In the genomic region with DNA sequence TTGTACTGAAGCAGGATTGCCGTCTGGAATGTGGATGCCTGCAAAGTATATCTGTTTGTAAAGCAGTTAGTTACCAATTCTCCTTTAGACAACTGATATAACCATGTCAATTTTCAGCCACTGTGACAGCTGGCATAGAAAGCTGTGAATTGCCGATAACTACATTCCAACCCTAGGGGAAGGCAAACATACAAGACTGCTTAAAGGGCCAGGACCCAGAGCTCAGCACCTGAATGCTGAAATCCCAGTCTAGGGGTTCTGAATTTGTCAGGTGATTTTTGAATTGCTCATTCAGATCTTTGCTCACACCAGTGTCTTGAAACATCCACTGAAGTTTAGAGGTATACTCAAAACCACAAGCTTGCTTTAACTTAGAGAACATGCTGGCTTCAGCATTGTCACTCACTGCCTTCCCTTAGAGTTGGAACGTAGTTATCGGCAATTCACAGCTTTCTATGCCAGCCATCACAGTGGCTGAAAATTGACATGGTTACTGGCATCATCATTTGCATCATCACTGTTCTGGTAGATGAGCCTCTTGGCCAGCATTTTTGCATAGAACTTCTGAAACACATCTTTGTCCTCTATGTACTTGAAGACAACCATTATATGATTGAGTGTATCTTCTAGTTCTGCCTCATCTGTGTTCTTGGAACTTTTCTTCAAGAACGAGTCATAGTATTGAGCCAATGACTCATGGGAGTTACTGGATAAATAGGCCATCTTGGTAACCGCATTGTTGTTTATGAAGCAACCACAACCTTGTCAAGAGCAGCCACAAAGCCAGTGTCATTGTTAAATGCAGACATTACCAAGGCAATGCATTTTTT, we compare ENCODE assay signal across 9 cellular contexts.
DNase-seq lines count a peak whose midpoint lies in the region; ATAC-seq and TF ChIP-seq lines count a peak whose summit lies in the region.
"Had no signal": no experiment of that assay in that cellular context is flagged by ENCODE, and none has a peak within 500 bp of the region (broad histone marks: within the 10 kb centered on the region; RNA-seq: fewer than 3 reads in every experiment).

No MANE protein-coding gene starts in this region.

- H3K27ac ChIP-seq in heart left ventricle, result peak overlapping the region in 3 of 12 donors; percentile 5 to 51 (median 22)
- no peak overlapping the region for H3K27ac ChIP-seq in right atrium auricular region
- H3K27ac ChIP-seq: skin epidermis had no signal

- ATAC-seq in heart left ventricle (peak; percentile 51 to 79 (median 66)), HG03354 (IDR thresholded peaks at IDR 0.05; ENCODE audit: poor library complexity, severe bottlenecking, unreplicated experiment) (peak; percentile 88), HG03108 (IDR thresholded peaks at IDR 0.05; ENCODE audit: unreplicated experiment) (no peak)
- ATAC-seq in stimulated activated naive CD8-positive, alpha-beta T cell treated with anti-CD3 and anti-CD28 coated beads, Interleukin-15, Interleukin-2, amounts not matched to agents 100 U/mL and 50 U/mL, for 24 hours, result peak; percentile 86

- H3K27me3 ChIP-seq in heart left ventricle (no peaks in the 10 kb centered on the region), right atrium auricular region (no peaks in the 10 kb centered on the region)

- DNase-seq in heart left ventricle (no peak), right atrium auricular region (ENCODE audit: low spot score) (no peak), astrocyte of the hippocampus (ENCODE audit: low read depth, low spot score) (peak; percentile 84), iPS-NIHi7 (ENCODE audit: extremely low spot score) (no peak), DMS114 treated with DMSO at 0.1 percent for 48 hours (lab: John Stamatoyannopoulos, UW; ENCODE audit: unreplicated experiment) (no peak)
- DNase-seq in stimulated activated naive CD8-positive, alpha-beta T cell treated with anti-CD3 and anti-CD28 coated beads, Interleukin-15, Interleukin-2, amounts not matched to agents 100 U/mL and 50 U/mL, for 24 hours, result no peak

- intact Hi-C loops in heart left ventricle (cut with DNase I), result no loop called here

- H3K4me1 ChIP-seq in heart left ventricle (no peaks in the 10 kb centered on the region), right atrium auricular region (peaks cover 0 to 5% of the 10 kb centered on the region in 2 donors)

- no peak for TF ChIP-seq POLR2A in heart left ventricle (IDR thresholded peaks at IDR 0.05)

- H3K36me3 ChIP-seq in heart left ventricle (no peaks in the 10 kb centered on the region), right atrium auricular region (no peaks in the 10 kb centered on the region)

- 55 to 63% (median 57%) methylated on average over 6 of the region's 6 CpGs for WGBS in heart left ventricle, 4 donors

- peaks cover 0 to 19% (median 0%) of the 10 kb centered on the region in 12 donors for H3K9me3 ChIP-seq in heart left ventricle
- H3K9me3 ChIP-seq in right atrium auricular region, result peaks cover 0 to under 1% of the 10 kb centered on the region in 2 donors

- H3K4me3 ChIP-seq in heart left ventricle (no peak overlapping the region), right atrium auricular region (no peak overlapping the region)
- H3K4me3 ChIP-seq: skin epidermis had no signal

- TF ChIP-seq CTCF in heart left ventricle (IDR thresholded peaks at IDR 0.05) (no peak), right atrium auricular region (IDR thresholded peaks at IDR 0.05) (no peak)
